22 cellular contexts compared by ENCODE assay signal in genomic region chr6:139448998-139449610, GRCh38.
DNase-seq lines count a peak whose midpoint lies in the region; ATAC-seq and TF ChIP-seq lines count a peak whose summit lies in the region.
"Had no signal": no experiment of that assay in that cellular context is flagged by ENCODE, and none has a peak within 500 bp of the region (broad histone marks: within the 10 kb centered on the region; RNA-seq: fewer than 3 reads in every experiment).

No MANE protein-coding gene starts in this region.

- intact Hi-C loops in HCT116 (cut with micrococcal nuclease): no loop called here
- intact Hi-C loops in CD4-positive, alpha-beta T cell (cut with DNase I, micrococcal nuclease): no loop called here

- peak overlapping the region; percentile 76 for H3K27ac Mint-ChIP-seq in endothelial cell (ENCODE audit: unreplicated experiment)
- H3K27ac Mint-ChIP-seq in progenitor cell of endocrine pancreas: peak overlapping the region; percentile 43
- H3K27ac Mint-ChIP-seq in CD4-positive, alpha-beta T cell: no peak overlapping the region
- H3K27ac Mint-ChIP-seq: natural killer cell treated with Interleukin-12 subunit alpha and Interleukin-12 subunit beta and Interleukin-15 and Interleukin-18, amount 100 ng/mL, for 72 hours had no signal

- H3K4me3 ChIP-seq in HCT116 (replicated peaks in 1 of 2; ENCODE audit: low read depth in 1 of 2, low read length in 2 of 2) (no peak overlapping the region), OCI-LY3 (ENCODE audit: low read length) (no peak overlapping the region)
- H3K4me3 ChIP-seq: coronary artery, lower lobe of right lung, sigmoid colon had no signal

- H3K36me3 Mint-ChIP-seq in endothelial cell (ENCODE audit: low read depth, unreplicated experiment): no peaks in the 10 kb centered on the region
- H3K36me3 Mint-ChIP-seq in progenitor cell of endocrine pancreas (ENCODE audit: insufficient read depth): no peaks in the 10 kb centered on the region
- no peaks in the 10 kb centered on the region for H3K36me3 Mint-ChIP-seq in CD4-positive, alpha-beta T cell (ENCODE audit: low read depth)
- H3K36me3 Mint-ChIP-seq: natural killer cell treated with Interleukin-12 subunit alpha and Interleukin-12 subunit beta and Interleukin-15 and Interleukin-18, amount 100 ng/mL, for 72 hours had no signal

- no peaks in the 10 kb centered on the region for H4K20me1 ChIP-seq in HCT116 (ENCODE audit: insufficient read depth)
- no peaks in the 10 kb centered on the region for H4K20me1 ChIP-seq in OCI-LY3 (ENCODE audit: insufficient read depth, low read length)

- no peaks in the 10 kb centered on the region for H3K27me3 Mint-ChIP-seq in endothelial cell (ENCODE audit: unreplicated experiment)
- H3K27me3 Mint-ChIP-seq in progenitor cell of endocrine pancreas: no peaks in the 10 kb centered on the region
- no peaks in the 10 kb centered on the region for H3K27me3 Mint-ChIP-seq in CD4-positive, alpha-beta T cell
- H3K27me3 Mint-ChIP-seq: natural killer cell treated with Interleukin-12 subunit alpha and Interleukin-12 subunit beta and Interleukin-15 and Interleukin-18, amount 100 ng/mL, for 72 hours had no signal

- H3K9me3 Mint-ChIP-seq in endothelial cell (ENCODE audit: unreplicated experiment): no peaks in the 10 kb centered on the region
- H3K9me3 Mint-ChIP-seq in progenitor cell of endocrine pancreas (ENCODE audit: low read depth): no peaks in the 10 kb centered on the region
- no peaks in the 10 kb centered on the region for H3K9me3 Mint-ChIP-seq in CD4-positive, alpha-beta T cell
- H3K9me3 Mint-ChIP-seq: natural killer cell treated with Interleukin-12 subunit alpha and Interleukin-12 subunit beta and Interleukin-15 and Interleukin-18, amount 100 ng/mL, for 72 hours had no signal

- no peaks in the 10 kb centered on the region for H3K9me2 ChIP-seq in HCT116 (ENCODE audit: insufficient read depth)

- no peak overlapping the region for H3K9ac ChIP-seq in HCT116 (ENCODE audit: low read length)
- no peak overlapping the region for H3K9ac ChIP-seq in OCI-LY3 (ENCODE audit: low read length)

- DNase-seq in HCT116 (ENCODE audit: low read depth, low spot score) (no peak), endothelial cell (ENCODE audit: low spot score) (no peak), progenitor cell of endocrine pancreas (ENCODE audit: low spot score, unreplicated experiment) (no peak), foreskin keratinocyte (no peak), occipital lobe (lab: John Stamatoyannopoulos, UW) (no peak), mucosa of gallbladder (ENCODE audit: low spot score) (no peak)
- no peak for DNase-seq in CD4-positive, alpha-beta T cell
- DNase-seq: activated CD4-positive, alpha-beta T cell treated with anti-CD3 and anti-CD28 coated beads, Interleukin-2, amount 50 U/mL, for 1 hour; activated naive CD4-positive, alpha-beta T cell treated with Interleukin-2 at 50 U/mL for 16 hours; activated T-cell treated with anti-CD3 and anti-CD28 coated beads for 4 hours; AML-193; DMS53; lower lobe of right lung; NCI-H1436; NCI-H345; NK-92 treated with Interleukin-12 subunit alpha and Interleukin-12 subunit beta, amount 100 ng/mL, for 24 hours; sigmoid colon; stimulated activated CD4-positive, alpha-beta T cell treated with anti-CD3 and anti-CD28 coated beads, Interleukin-4, amount 100 ng/mL, for 1 hour; T1000 had no signal

- no peak for TF ChIP-seq RAD21 in HCT116 (IDR thresholded peaks at IDR 0.05; ENCODE audit: low read depth)

- POLR2A ChIA-PET in HCT116 (lab: Charles Lee): no interaction called here
- POLR2A ChIA-PET in CD4-positive, alpha-beta T cell (lab: Charles Lee): no interaction called here

- no peak overlapping the region for H3K27ac ChIP-seq in HCT116 (ENCODE audit: low read depth, low read length)
- peak overlapping the region; percentile 70 for H3K27ac ChIP-seq in OCI-LY3 (ENCODE audit: low read length)
- H3K27ac ChIP-seq in CD4-positive, alpha-beta T cell (ENCODE audit: low read depth, low read length): no peak overlapping the region
- H3K27ac ChIP-seq in foreskin keratinocyte: no peak overlapping the region
- H3K27ac ChIP-seq: coronary artery, lower lobe of right lung, sigmoid colon had no signal

- TF ChIP-seq POLR2A in HCT116 (IDR thresholded peaks at IDR 0.05; ENCODE audit: borderline replicate concordance, extremely low read depth, insufficient read depth, insufficient read length): no peak

- H3K4me3 Mint-ChIP-seq in endothelial cell (ENCODE audit: unreplicated experiment) (no peak overlapping the region), progenitor cell of endocrine pancreas (ENCODE audit: low read depth) (no peak overlapping the region)
- no peak overlapping the region for H3K4me3 Mint-ChIP-seq in CD4-positive, alpha-beta T cell
- H3K4me3 Mint-ChIP-seq: natural killer cell treated with Interleukin-12 subunit alpha and Interleukin-12 subunit beta and Interleukin-15 and Interleukin-18, amount 100 ng/mL, for 72 hours had no signal

- peaks cover 35% of the 10 kb centered on the region for H3K4me1 Mint-ChIP-seq in endothelial cell (ENCODE audit: unreplicated experiment)
- peaks cover 17% of the 10 kb centered on the region for H3K4me1 Mint-ChIP-seq in progenitor cell of endocrine pancreas (ENCODE audit: low read depth)
- no peaks in the 10 kb centered on the region for H3K4me1 Mint-ChIP-seq in CD4-positive, alpha-beta T cell (ENCODE audit: low read depth)

- H3K4me1 ChIP-seq in HCT116 (ENCODE audit: control insufficient read depth in 1 of 2, insufficient read depth in 2 of 2, low read length in 2 of 2) (no peaks in the 10 kb centered on the region), OCI-LY3 (ENCODE audit: low read length) (peaks cover 24% of the 10 kb centered on the region), foreskin keratinocyte (peaks cover 29% of the 10 kb centered on the region)
- H3K4me1 ChIP-seq: lower lobe of right lung, sigmoid colon had no signal

- RAD21 ChIA-PET in HCT116 (lab: Charles Lee; ENCODE audit: low non-redundant PET in 1 of 2, low total read pairs in 2 of 2, uncharacterized antibody in 2 of 2, unreplicated experiment in 2 of 2): no interaction called here

- H3K36me3 ChIP-seq in HCT116 (ENCODE audit: control insufficient read depth in 1 of 2, insufficient read depth in 2 of 2, low read length in 2 of 2): no peaks in the 10 kb centered on the region
- H3K36me3 ChIP-seq in OCI-LY3 (replicated peaks; ENCODE audit: low read depth, low read length): no peaks in the 10 kb centered on the region
- H3K36me3 ChIP-seq: lower lobe of right lung, sigmoid colon had no signal

- H2AFZ ChIP-seq in HCT116 (ENCODE audit: low read depth, low read length, poor library complexity, severe bottlenecking) (peak overlapping the region; percentile 7), OCI-LY3 (ENCODE audit: low read depth, low read length) (0 out of 2 replicates have a peak overlapping the region, but pooled peaks have one; percentile 45)

- ATAC-seq in HCT116 (no peak), foreskin keratinocyte (no peak)
- ATAC-seq in CD4-positive, alpha-beta T cell (ENCODE audit: poor library complexity): no peak
- ATAC-seq: lower lobe of right lung; natural killer cell treated with Interleukin-12 subunit alpha and Interleukin-12 subunit beta and Interleukin-15 and Interleukin-18, amount 100 ng/mL, for 72 hours had no signal

- H3K27me3 ChIP-seq in HCT116 (ENCODE audit: insufficient read depth, low read length) (no peaks in the 10 kb centered on the region), OCI-LY3 (ENCODE audit: low read depth, low read length) (no peaks in the 10 kb centered on the region), foreskin keratinocyte (no peaks in the 10 kb centered on the region)
- no peaks in the 10 kb centered on the region for H3K27me3 ChIP-seq in CD4-positive, alpha-beta T cell (ENCODE audit: control insufficient read depth, insufficient read depth, low read length)
- H3K27me3 ChIP-seq: sigmoid colon had no signal

- no TSS peak for BruUV-seq in HCT116 (replicated peaks; lab: Mats Ljungman, UMichigan)

- no peak for TF ChIP-seq CTCF in HCT116 (IDR thresholded peaks at IDR 0.05 in 2 of 3, conservative IDR thresholded peaks at IDR 0.05 in 1 of 3; ENCODE audit: borderline replicate concordance in 1 of 3, insufficient read depth in 1 of 3, low read depth in 2 of 3, low read length in 2 of 3)
- TF ChIP-seq CTCF in OCI-LY3 (IDR thresholded peaks at IDR 0.05; ENCODE audit: low read depth, low read length): no peak
- TF ChIP-seq CTCF in endothelial cell (IDR thresholded peaks at IDR 0.05; ENCODE audit: unreplicated experiment): no peak
- no peak for TF ChIP-seq CTCF in progenitor cell of endocrine pancreas (IDR thresholded peaks at IDR 0.05; ENCODE audit: unreplicated experiment)
- TF ChIP-seq CTCF in CD4-positive, alpha-beta T cell (IDR thresholded peaks at IDR 0.05): no peak
- no peak for TF ChIP-seq CTCF in foreskin keratinocyte (conservative IDR thresholded peaks at IDR 0.05)

- no peak overlapping the region for H3K4me2 ChIP-seq in HCT116 (ENCODE audit: low read length)
- H3K4me2 ChIP-seq in OCI-LY3 (ENCODE audit: low read length): peak overlapping the region; percentile 55; the same call in 1 of the 2 replicates

- H3K9me3 ChIP-seq in HCT116 (ENCODE audit: control insufficient read depth in 1 of 2, insufficient read depth in 1 of 2, low read depth in 1 of 2, low read length in 2 of 2) (no peaks in the 10 kb centered on the region), OCI-LY3 (ENCODE audit: insufficient read depth, low read length) (no peaks in the 10 kb centered on the region)
- no peaks in the 10 kb centered on the region for H3K9me3 ChIP-seq in CD4-positive, alpha-beta T cell (ENCODE audit: control insufficient read depth, low read length)
- H3K9me3 ChIP-seq: lower lobe of right lung, sigmoid colon had no signal

- CTCF ChIA-PET in HCT116 (lab: Charles Lee): no interaction called here
- CTCF ChIA-PET in CD4-positive, alpha-beta T cell (lab: Charles Lee): interaction anchor here (0.7 kb wide), 1 partner anchor 314 kb away, joined by 3 read pairs; no protein-coding TSS in a partner anchor

- H3K79me2 ChIP-seq in HCT116 (ENCODE audit: insufficient read depth, low read length) (no peaks in the 10 kb centered on the region), OCI-LY3 (ENCODE audit: low read length) (no peaks in the 10 kb centered on the region)

TF ChIP-seq in HCT116, 20 proteins besides CTCF, POLR2A, EP300 and RAD21 (continues in another document):
- TF ChIP-seq ZNF274 (IDR thresholded peaks at IDR 0.05; ENCODE audit: low read depth, low read length) (no peak), YY1 (IDR thresholded peaks at IDR 0.05; ENCODE audit: extremely low read depth, insufficient replicate concordance, low read depth, low read length) (no peak)
